ENCODE assay signal across 16 cellular contexts in the genomic region with DNA sequence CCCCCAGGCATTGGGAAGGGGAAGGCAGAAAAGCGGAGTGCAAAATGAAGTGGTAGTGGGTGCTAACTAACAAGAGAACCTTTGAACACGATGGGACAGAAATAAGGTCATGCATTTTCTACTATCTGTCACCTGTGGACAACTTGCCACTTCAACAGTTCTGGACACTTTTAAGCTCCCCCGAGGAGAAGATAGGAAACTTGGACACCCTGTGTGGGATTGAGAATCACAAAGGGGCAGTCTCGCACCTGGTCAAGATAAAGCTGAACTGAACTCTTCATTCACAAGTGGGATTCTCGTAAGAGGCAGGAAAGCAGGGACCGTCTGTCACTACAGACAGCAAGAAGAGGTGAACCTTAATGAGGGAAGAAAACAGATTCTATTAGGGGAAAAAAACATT. TPM values are rescaled to one million over a fixed set of nuclear protein-coding genes. Genes with fewer than 3 reads are reported as not detected.
DNase-seq lines count a peak whose midpoint lies in the region; ATAC-seq and TF ChIP-seq lines count a peak whose summit lies in the region.
"Had no signal": no experiment of that assay in that cellular context is flagged by ENCODE, and none has a peak within 500 bp of the region (broad histone marks: within the 10 kb centered on the region; RNA-seq: fewer than 3 reads in every experiment).

No MANE protein-coding gene starts in this region.

- H3K9me3 Mint-ChIP-seq in naive thymus-derived CD4-positive, alpha-beta T cell = peaks cover 0 to 8% (median 2%) of the 10 kb centered on the region in 11 donors
- H3K9me3 Mint-ChIP-seq in type B pancreatic cell = no peaks in the 10 kb centered on the region
- H3K9me3 Mint-ChIP-seq: activated CD4-positive, alpha-beta memory T cell treated with anti-CD3 and anti-CD28 coated beads for 36 hours had no signal

- peak overlapping the region; percentile 49 for H3K27ac ChIP-seq in OCI-LY3 (ENCODE audit: low read length)
- no peak overlapping the region for H3K27ac ChIP-seq in naive thymus-derived CD4-positive, alpha-beta T cell (ENCODE audit: low read depth, low read length)

- TF ChIP-seq CTCF in OCI-LY3 (IDR thresholded peaks at IDR 0.05; ENCODE audit: low read depth, low read length) (no peak), type B pancreatic cell (conservative IDR thresholded peaks at IDR 0.05) (no peak)

- POLR2A ChIA-PET in naive thymus-derived CD4-positive, alpha-beta T cell (lab: Charles Lee) = no interaction called here

- H3K36me3 Mint-ChIP-seq in naive thymus-derived CD4-positive, alpha-beta T cell = peaks cover 0 to 2% (median 0%) of the 10 kb centered on the region in 5 donors
- H3K36me3 Mint-ChIP-seq in type B pancreatic cell = no peaks in the 10 kb centered on the region

- no peak for DNase-seq in naive thymus-derived CD4-positive, alpha-beta T cell
- DNase-seq in T-helper 1 cell (no peak), NCI-H748 treated with DMSO at 0.1 percent for 48 hours (lab: John Stamatoyannopoulos, UW) (no peak), type B pancreatic cell (ENCODE audit: extremely low spot score, unreplicated experiment) (no peak)
- DNase-seq in activated CD4-positive, alpha-beta T cell treated with anti-CD3 and anti-CD28 coated beads for 48 hours = no peak
- DNase-seq: activated CD4-positive, alpha-beta memory T cell treated with anti-CD3 and anti-CD28 coated beads for 36 hours; cortex of kidney; DMS 273 treated with DMSO at 0.1 percent for 48 hours; erythroblast; NCI-H1930; SK-N-SH; substantia nigra had no signal

- peaks cover 7 to 18% (median 11%) of the 10 kb centered on the region in 5 donors for H3K27me3 Mint-ChIP-seq in naive thymus-derived CD4-positive, alpha-beta T cell
- peaks cover 9% of the 10 kb centered on the region for H3K27me3 Mint-ChIP-seq in type B pancreatic cell

- H3K4me1 ChIP-seq in OCI-LY3 (ENCODE audit: low read length) = peaks cover 30% of the 10 kb centered on the region
- H3K4me1 ChIP-seq in naive thymus-derived CD4-positive, alpha-beta T cell (ENCODE audit: control insufficient read depth in 2 of 2, insufficient read depth in 2 of 2, low read length in 2 of 2) = peaks cover 0 to 56% of the 10 kb centered on the region in 2 donors

- peak overlapping the region in 1 of 10 donors; percentile 39 for H3K4me3 Mint-ChIP-seq in naive thymus-derived CD4-positive, alpha-beta T cell
- no peak overlapping the region for H3K4me3 Mint-ChIP-seq in type B pancreatic cell
- H3K4me3 Mint-ChIP-seq: activated CD4-positive, alpha-beta memory T cell treated with anti-CD3 and anti-CD28 coated beads for 36 hours had no signal

- CTCF ChIA-PET in naive thymus-derived CD4-positive, alpha-beta T cell (lab: Charles Lee) = interaction anchor here (1.2 kb wide), 1 partner anchor 191 kb away, joined by 3 read pairs; no protein-coding TSS in a partner anchor

- peak; percentile 18 for ATAC-seq in GM18502 (IDR thresholded peaks at IDR 0.05; ENCODE audit: poor library complexity, unreplicated experiment)
- ATAC-seq in HG02623 (IDR thresholded peaks at IDR 0.05; ENCODE audit: unreplicated experiment) = peak; percentile 12
- no peak for ATAC-seq in naive thymus-derived CD4-positive, alpha-beta T cell

- intact Hi-C loops in naive thymus-derived CD4-positive, alpha-beta T cell (cut with micrococcal nuclease) = no loop called here

- no peak overlapping the region for H3K27ac Mint-ChIP-seq in naive thymus-derived CD4-positive, alpha-beta T cell
- no peak overlapping the region for H3K27ac Mint-ChIP-seq in type B pancreatic cell
- H3K27ac Mint-ChIP-seq: activated CD4-positive, alpha-beta memory T cell treated with anti-CD3 and anti-CD28 coated beads for 36 hours had no signal

- H3K4me3 ChIP-seq in OCI-LY3 (ENCODE audit: low read length) = peak overlapping the region; percentile 70
- peak overlapping the region; percentile 2 for H3K4me3 ChIP-seq in naive thymus-derived CD4-positive, alpha-beta T cell (ENCODE audit: low read length)
- H3K4me3 ChIP-seq: MG63 had no signal

- no peaks in the 10 kb centered on the region for H4K20me1 ChIP-seq in OCI-LY3 (ENCODE audit: insufficient read depth, low read length)

- peaks cover 0 to 35% (median 19%) of the 10 kb centered on the region in 7 donors for H3K4me1 Mint-ChIP-seq in naive thymus-derived CD4-positive, alpha-beta T cell
- no peaks in the 10 kb centered on the region for H3K4me1 Mint-ChIP-seq in type B pancreatic cell (ENCODE audit: unreplicated experiment)

- H3K9me3 ChIP-seq in OCI-LY3 (ENCODE audit: insufficient read depth, low read length) = no peaks in the 10 kb centered on the region; the same call in 1 of the 2 replicates
- H3K9me3 ChIP-seq in naive thymus-derived CD4-positive, alpha-beta T cell (ENCODE audit: control insufficient read depth in 2 of 3, low read length in 3 of 3) = no peaks in the 10 kb centered on the region
- H3K9me3 ChIP-seq: MG63, SK-N-SH had no signal

- H3K79me2 ChIP-seq in OCI-LY3 (ENCODE audit: low read length) = no peaks in the 10 kb centered on the region

- peak overlapping the region; percentile 90 for H3K4me2 ChIP-seq in OCI-LY3 (ENCODE audit: low read length)
- H3K4me2 ChIP-seq: SK-N-SH had no signal

- peak overlapping the region; percentile 20; the same call in 1 of the 2 replicates for H2AFZ ChIP-seq in OCI-LY3 (ENCODE audit: low read depth, low read length)

- no peaks in the 10 kb centered on the region for H3K36me3 ChIP-seq in OCI-LY3 (replicated peaks; ENCODE audit: low read depth, low read length)
- H3K36me3 ChIP-seq in naive thymus-derived CD4-positive, alpha-beta T cell (ENCODE audit: control insufficient read depth in 2 of 3, insufficient read depth in 3 of 3, low read length in 3 of 3) = no peaks in the 10 kb centered on the region
- H3K36me3 ChIP-seq: MG63 had no signal

- H3K27me3 ChIP-seq in OCI-LY3 (ENCODE audit: low read depth, low read length) = no peaks in the 10 kb centered on the region
- no peaks in the 10 kb centered on the region for H3K27me3 ChIP-seq in naive thymus-derived CD4-positive, alpha-beta T cell (ENCODE audit: control insufficient read depth in 2 of 2, insufficient read depth in 2 of 2, low read length in 2 of 2)
- H3K27me3 ChIP-seq: MG63 had no signal

- H3K9ac ChIP-seq in OCI-LY3 (ENCODE audit: low read length) = peak overlapping the region; percentile 43; the same call in 1 of the 2 replicates
- H3K9ac ChIP-seq: SK-N-SH had no signal

RNA-seq across cellular contexts. Expression of a gene that starts 51.6 kb away (rescaled TPM):
- total RNA-seq in naive thymus-derived CD4-positive, alpha-beta T cell = 1 to 10 TPM in 2 of 5 experiments, under 1 TPM in 2, not detected in 1; 0.37 to 2.0 (median 1.3) TPM
- polyA plus RNA-seq in naive thymus-derived CD4-positive, alpha-beta T cell = 1 to 10 TPM in 1 of 2 donors, under 1 TPM in 1; 0.27 to 1.5 TPM
- total RNA-seq in type B pancreatic cell (ENCODE audit: low replicate concordance) = 0.80 and 0.90 TPM in 2 replicates

RNA-seq across cellular contexts. Expression of a gene that starts 56.1 kb away (rescaled TPM):
- 10 to 100 TPM; 12.1 to 43.1 (median 24.8) TPM for total RNA-seq in naive thymus-derived CD4-positive, alpha-beta T cell
- polyA plus RNA-seq in naive thymus-derived CD4-positive, alpha-beta T cell = 10 to 100 TPM; 26.0 to 61.6 TPM
- 39.6 and 57.6 TPM in 2 replicates for total RNA-seq in type B pancreatic cell (ENCODE audit: low replicate concordance)
